In the genomic region with DNA sequence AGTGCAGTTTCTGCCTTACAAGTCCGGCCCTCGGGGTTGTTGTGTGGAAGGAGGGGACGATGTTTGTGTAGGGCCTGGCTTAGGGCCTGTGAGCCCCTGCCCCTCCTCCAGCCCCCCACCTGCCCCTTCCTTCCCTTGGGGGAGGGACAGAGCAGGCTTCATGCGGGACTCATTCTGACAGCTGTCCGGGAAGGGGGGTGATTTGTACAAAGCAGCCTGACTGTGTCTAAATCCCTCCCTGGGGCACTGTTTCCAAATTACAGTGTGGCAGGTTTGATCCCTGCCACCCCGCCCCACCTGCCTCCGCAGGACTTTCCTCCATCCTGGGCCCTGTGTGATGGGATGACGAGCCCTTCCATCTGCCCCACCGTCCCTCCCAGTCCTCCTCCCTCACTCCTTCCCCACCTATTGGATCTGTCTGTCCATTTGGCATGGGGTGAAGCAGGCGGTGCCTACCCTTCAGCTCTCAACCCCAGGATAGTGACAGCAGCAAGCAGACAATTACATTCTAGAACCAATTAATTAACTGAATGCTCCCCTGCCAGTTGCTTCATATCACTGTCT, we compare ENCODE assay signal across 20 cellular contexts.
"Had no signal": no experiment of that assay in that cellular context is flagged by ENCODE, and none has a peak within 500 bp of the region (broad histone marks: within the 10 kb centered on the region; RNA-seq: fewer than 3 reads in every experiment).

No MANE protein-coding gene starts in this region.

- ATAC-seq: activated naive CD4-positive, alpha-beta T cell treated with anti-CD3 and anti-CD28 coated beads, Interleukin-2, amount 50 U/mL, for 72 hours; natural killer cell had no signal

- H3K27me3 ChIP-seq: adrenal gland, hepatocyte, thyroid gland had no signal

- H3K4me1 ChIP-seq: adrenal gland, spleen had no signal

- H3K4me2 ChIP-seq: hepatocyte had no signal

- FAIRE-seq: endothelial cell of umbilical vein, urothelium cell line had no signal

- H3K4me3 Mint-ChIP-seq: dendritic cell treated with granulocyte-macrophage colony-stimulating factor and Interleukin-4, amounts not matched to agents 40 ng/mL and 50 ng/mL, for 4 days; natural killer cell had no signal

- H3K79me2 ChIP-seq: hepatocyte had no signal

- H3K36me3 Mint-ChIP-seq: activated naive CD4-positive, alpha-beta T cell treated with anti-CD3 and anti-CD28 coated beads, Interleukin-2, amount 50 U/mL, for 72 hours; natural killer cell had no signal

- DNase-seq: activated CD4-positive, alpha-beta T cell treated with anti-CD3 and anti-CD28 coated beads for 1 hour; activated CD8-positive, alpha-beta memory T cell treated with anti-CD3 and anti-CD28 coated beads for 24 hours; activated CD8-positive, alpha-beta memory T cell treated with anti-CD3 and anti-CD28 coated beads, Interleukin-2, amount 50 U/mL, for 48 hours; activated effector memory CD4-positive, alpha-beta T cell treated with anti-CD3 and anti-CD28 coated beads, Interleukin-2, amount 50 U/mL, for 16 hours; activated T-cell treated with anti-CD3 and anti-CD28 coated beads, Interleukin-2, amount 50 U/mL, for 48 hours; adrenal gland; effector memory CD4-positive, alpha-beta T cell; mesendoderm; natural killer cell; nucleus accumbens; spleen; stimulated activated CD4-positive, alpha-beta T cell treated with anti-CD3 and anti-CD28 coated beads, Interleukin-4, amount 100 ng/mL, for 4 hours; stimulated activated naive CD4-positive, alpha-beta T cell; thyroid gland; WERI-Rb-1 had no signal

- H3K4me3 ChIP-seq: adrenal gland, hepatocyte, spleen, thyroid gland had no signal

- H3K9me3 Mint-ChIP-seq: dendritic cell treated with granulocyte-macrophage colony-stimulating factor and Interleukin-4, amounts not matched to agents 40 ng/mL and 50 ng/mL, for 4 days; natural killer cell had no signal

- H2AFZ ChIP-seq: hepatocyte had no signal

- H3K36me3 ChIP-seq: adrenal gland, spleen, thyroid gland, WERI-Rb-1 had no signal

- H3K9me3 ChIP-seq: adrenal gland, spleen, thyroid gland had no signal

- H3K27ac ChIP-seq: adrenal gland, spleen, thyroid gland, WERI-Rb-1 had no signal

- H3K27ac Mint-ChIP-seq: activated naive CD4-positive, alpha-beta T cell treated with anti-CD3 and anti-CD28 coated beads, Interleukin-2, amount 50 U/mL, for 72 hours; dendritic cell treated with granulocyte-macrophage colony-stimulating factor and Interleukin-4, amounts not matched to agents 40 ng/mL and 50 ng/mL, for 4 days; natural killer cell had no signal
